14 cellular contexts compared by ENCODE assay signal in genomic region chr4:168693750-168694470, GRCh38.
DNase-seq lines count a peak whose midpoint lies in the region; ATAC-seq, FAIRE-seq and TF ChIP-seq lines count a peak whose summit lies in the region.
"Had no signal": no experiment of that assay in that cellular context is flagged by ENCODE, and none has a peak within 500 bp of the region (broad histone marks: within the 10 kb centered on the region; RNA-seq: fewer than 3 reads in every experiment).

No MANE protein-coding gene starts in this region.

- H2BK5ac ChIP-seq in IMR-90 (ENCODE audit: low read depth, low read length, poor library complexity, severe bottlenecking), result peak overlapping the region; percentile 33

- DNase-seq in IMR-90 (peak; percentile 43), bronchial epithelial cell (ENCODE audit: low read depth) (peak; percentile 80), kidney tubule cell (ENCODE audit: low spot score) (peak; percentile 33), smooth muscle cell (lab: John Stamatoyannopoulos, UW; ENCODE audit: unreplicated experiment) (no peak), NCI-H526 treated with DMSO at 0.1 percent for 48 hours (lab: John Stamatoyannopoulos, UW) (no peak), UCSD-AML1 (lab: John Stamatoyannopoulos, UW; ENCODE audit: unreplicated experiment) (no peak)
- DNase-seq: COR-L47, H9, left colon, NCI-H1105, posterior cingulate gyrus, stomach had no signal

- no peak overlapping the region for H4K8ac ChIP-seq in IMR-90 (ENCODE audit: low read depth in 2 of 2, low read length in 2 of 2)

- no peak overlapping the region for H2AK5ac ChIP-seq in IMR-90 (ENCODE audit: low read depth, low read length)

- no peaks in the 10 kb centered on the region for H3K79me1 ChIP-seq in IMR-90 (ENCODE audit: low read depth in 1 of 2, low read length in 2 of 2)

- 0 out of 2 replicates have a peak overlapping the region, but pooled peaks have one; percentile 37 for H2BK120ac ChIP-seq in IMR-90 (ENCODE audit: low read depth, low read length)

- intact Hi-C loops in IMR-90 (cut with micrococcal nuclease), result loop anchor here (2.0 to 10.0 kb wide), 3 partner anchors 109 to 379 kb away; partner anchors contain the start of gene DDX60

- no peak overlapping the region for H2AFZ ChIP-seq in IMR-90 (replicated peaks; ENCODE audit: low read length, poor library complexity)
- H2AFZ ChIP-seq in smooth muscle cell (ENCODE audit: low read depth), result no peak overlapping the region

- dilution Hi-C loops in IMR-90 (cut with HindIII; ENCODE audit: low sequenced_read_pairs, unreplicated experiment), result no loop called here

- no peak overlapping the region for H2BK20ac ChIP-seq in IMR-90 (ENCODE audit: low read depth, low read length)

- POLR2A ChIA-PET in IMR-90 (lab: Charles Lee; ENCODE audit: unreplicated experiment), result interaction anchor here (0.6 kb wide), 2 partner anchors 138 to 240 kb away, joined by 3 to 40 read pairs; no protein-coding TSS in a partner anchor

- no TSS peak for BruUV-seq in IMR-90 (replicated peaks; lab: Mats Ljungman, UMichigan)

- H3K9me1 ChIP-seq in IMR-90 (ENCODE audit: insufficient read depth, low read length), result no peaks in the 10 kb centered on the region

- H3K23ac ChIP-seq in IMR-90 (ENCODE audit: low read depth, low read length), result no peak overlapping the region

- H3K27me3 ChIP-seq in IMR-90 (ENCODE audit: control insufficient read depth, insufficient read depth, low read length) (no peaks in the 10 kb centered on the region), bronchial epithelial cell (ENCODE audit: control insufficient read depth, insufficient read depth, low read length) (no peaks in the 10 kb centered on the region), smooth muscle cell (ENCODE audit: low read depth) (no peaks in the 10 kb centered on the region)
- H3K27me3 ChIP-seq: stomach had no signal

- no peak overlapping the region for H2BK15ac ChIP-seq in IMR-90 (ENCODE audit: low read depth, low read length)

- ATAC-seq in IMR-90 (ENCODE audit: low read depth), result peak; percentile 18; the same call in 1 of the 2 replicates
- no peak for ATAC-seq in HG03139 (IDR thresholded peaks at IDR 0.05; ENCODE audit: unreplicated experiment)
- ATAC-seq: left colon, Panc1 had no signal

- TF ChIP-seq RAD21 in IMR-90 (IDR thresholded peaks at IDR 0.05; ENCODE audit: low read length), result no peak

- no peak overlapping the region for H2AK9ac ChIP-seq in IMR-90 (replicated peaks; ENCODE audit: low read depth, low read length, poor library complexity)

- H4K91ac ChIP-seq in IMR-90 (ENCODE audit: insufficient read depth, low read depth, low read length), result no peak overlapping the region

- H3K14ac ChIP-seq in IMR-90 (replicated peaks; ENCODE audit: low read depth, low read length), result 0 out of 2 replicates have a peak overlapping the region, but pooled peaks have one; percentile 36

- no peak overlapping the region for H3K9ac ChIP-seq in IMR-90 (ENCODE audit: low read depth, low read length)
- peak overlapping the region; percentile 99 for H3K9ac ChIP-seq in smooth muscle cell (ENCODE audit: low read depth)

- H3K56ac ChIP-seq in IMR-90 (ENCODE audit: extremely low read depth, insufficient read depth, low read length), result no peak overlapping the region

- no peak overlapping the region for H3K4me3 ChIP-seq in IMR-90 (ENCODE audit: insufficient read depth, low read depth, low read length)
- no peak overlapping the region for H3K4me3 ChIP-seq in bronchial epithelial cell (ENCODE audit: low read depth, low read length)
- peak overlapping the region; percentile 9 for H3K4me3 ChIP-seq in smooth muscle cell
- H3K4me3 ChIP-seq: stomach had no signal

- TF ChIP-seq CTCF in IMR-90 (conservative IDR thresholded peaks at IDR 0.05; ENCODE audit: low read depth, low read length), result no peak
- no peak for TF ChIP-seq CTCF in bronchial epithelial cell (IDR thresholded peaks at IDR 0.05; ENCODE audit: insufficient read depth, low read length, severe bottlenecking)
- no peak for TF ChIP-seq CTCF in smooth muscle cell (IDR thresholded peaks at IDR 0.05; ENCODE audit: borderline replicate concordance, insufficient read depth, poor library complexity, severe bottlenecking)

- peak overlapping the region; percentile 80; the same call in 1 of the 2 replicates for H3K4me2 ChIP-seq in IMR-90 (ENCODE audit: low read depth, low read length)
- peak overlapping the region; percentile 71 for H3K4me2 ChIP-seq in smooth muscle cell

- H3F3A ChIP-seq in smooth muscle cell (ENCODE audit: low read depth), result peaks cover 54% of the 10 kb centered on the region

- WGBS in IMR-90 (ENCODE audit: extremely low coverage in 2 of 2, insufficient read length in 1 of 2), 2 experiments, result no CpG with 5 or more reads among the region's 8 CpGs
- 6% methylated on average over 8 of the region's 8 CpGs for WGBS in smooth muscle cell (ENCODE audit: low lambda C conversion rate)

- peak overlapping the region; percentile 70; the same call in 1 of the 2 replicates for H3K18ac ChIP-seq in IMR-90 (ENCODE audit: low read depth, low read length)

- H4K20me1 ChIP-seq in IMR-90 (ENCODE audit: insufficient read depth, low read length), result no peaks in the 10 kb centered on the region
- H4K20me1 ChIP-seq in smooth muscle cell (ENCODE audit: low read depth), result no peaks in the 10 kb centered on the region

- FAIRE-seq in bronchial epithelial cell (lab: Jason Lieb, UNC), result no peak

- no peaks in the 10 kb centered on the region for H3K9me3 ChIP-seq in IMR-90 (ENCODE audit: control insufficient read depth, insufficient read depth, low read length)
- H3K9me3 ChIP-seq in smooth muscle cell (replicated peaks; ENCODE audit: low read depth), result no peaks in the 10 kb centered on the region
- H3K9me3 ChIP-seq: stomach had no signal

- H3K27ac ChIP-seq in IMR-90 (ENCODE audit: insufficient read depth, low read length) (no peak overlapping the region), smooth muscle cell (ENCODE audit: low read depth) (peak overlapping the region; percentile 100)

- in situ Hi-C loops in IMR-90 (cut with MboI; ENCODE audit: low sequenced_read_pairs), result loop anchor here (25.0 kb wide), 1 partner anchor 507 kb away; no protein-coding TSS in a partner anchor

- H3K36me3 ChIP-seq in IMR-90 (ENCODE audit: control insufficient read depth, insufficient read depth, low read length) (no peaks in the 10 kb centered on the region), bronchial epithelial cell (ENCODE audit: control insufficient read depth, insufficient read depth, low read length) (no peaks in the 10 kb centered on the region), smooth muscle cell (ENCODE audit: low read depth) (no peaks in the 10 kb centered on the region)

- peaks cover 29% of the 10 kb centered on the region for H3K79me2 ChIP-seq in smooth muscle cell (ENCODE audit: low read depth)

- peak overlapping the region; percentile 23; the same call in 1 of the 2 replicates for H3K4ac ChIP-seq in IMR-90 (ENCODE audit: low read depth, low read length)

- CTCF ChIA-PET in IMR-90 (lab: Yijun Ruan, JAX), result interaction anchor here (1.0 to 1.3 kb wide), 3 partner anchors 16 to 495 kb away, joined by 3 to 5 read pairs (median 4); no protein-coding TSS in a partner anchor

- peaks cover 14% of the 10 kb centered on the region for H3K4me1 ChIP-seq in IMR-90 (ENCODE audit: control insufficient read depth, insufficient read depth, low read length)
- H3K4me1 ChIP-seq in smooth muscle cell (ENCODE audit: low read depth), result peaks cover 42% of the 10 kb centered on the region
- H3K4me1 ChIP-seq: stomach had no signal

- TF ChIP-seq POLR2A in IMR-90 (IDR thresholded peaks at IDR 0.05; ENCODE audit: low read depth, low read length), result no peak

- H4K5ac ChIP-seq in IMR-90 (ENCODE audit: low read depth, low read length), result no peak overlapping the region

TF ChIP-seq in IMR-90, 13 proteins besides CTCF, POLR2A, EP300 and RAD21:
- TF ChIP-seq CHD1 (IDR thresholded peaks at IDR 0.05; ENCODE audit: low read depth, low read length) (no peak), SMC3 (IDR thresholded peaks at IDR 0.05; ENCODE audit: low read depth, low read length) (no peak), MAZ (IDR thresholded peaks at IDR 0.05; ENCODE audit: borderline replicate concordance, low read depth, low read length) (no peak), RCOR1 (IDR thresholded peaks at IDR 0.05; ENCODE audit: insufficient replicate concordance, low read length) (no peak), MAFK (IDR thresholded peaks at IDR 0.05; ENCODE audit: low read depth, low read length) (peak; percentile 29; the same call in 1 of the 2 replicates), MXI1 (IDR thresholded peaks at IDR 0.05; ENCODE audit: borderline replicate concordance, low read depth, low read length) (no peak)

Comparison
In these comparisons a context has a peak if more than half of its experiments do, and no peak if none do; other contexts are left out.
1. DNase-seq: peak in IMR-90 (single experiment), bronchial epithelial cell (single experiment) and kidney tubule cell (single experiment); none in smooth muscle cell (single experiment), NCI-H526 treated with DMSO at 0.1 percent for 48 hours (single experiment) and UCSD-AML1 (single experiment).